8 cellular contexts compared by ENCODE assay signal in genomic region chr6:27503436-27504030, GRCh38. TPM values are rescaled to one million over a fixed set of nuclear protein-coding genes. Genes with fewer than 3 reads are reported as not detected.
DNase-seq lines count a peak whose midpoint lies in the region; ATAC-seq and TF ChIP-seq lines count a peak whose summit lies in the region.

No MANE protein-coding gene starts in this region.

- no peaks in the 10 kb centered on the region for H3K4me1 ChIP-seq in mucosa of descending colon (ENCODE audit: low read depth)

- peaks cover 6% of the 10 kb centered on the region for H3K4me1 Mint-ChIP-seq in endothelial cell (ENCODE audit: unreplicated experiment)

- H3K36me3 ChIP-seq in mucosa of descending colon (ENCODE audit: low read depth): no peaks in the 10 kb centered on the region

- intact Hi-C loops in mucosa of descending colon (cut with DNase I, micrococcal nuclease): no loop called here

- no peaks in the 10 kb centered on the region for H3K36me3 Mint-ChIP-seq in endothelial cell (ENCODE audit: low read depth, unreplicated experiment)

- peaks cover 16% of the 10 kb centered on the region for H3K27me3 Mint-ChIP-seq in endothelial cell (ENCODE audit: unreplicated experiment)

- peak; percentile 61 for DNase-seq in GM12864 (ENCODE audit: low read depth)
- DNase-seq in NK-92 treated with Interleukin-12 subunit alpha and Interleukin-12 subunit beta, amount 100 ng/mL, for 24 hours (lab: John Stamatoyannopoulos, UW): peak; percentile 49
- DNase-seq in activated CD8-positive, alpha-beta memory T cell treated with anti-CD3 and anti-CD28 coated beads for 24 hours: peak; percentile 97
- DNase-seq in endothelial cell (ENCODE audit: low spot score): peak; percentile 78
- peak; percentile 63 to 68 (median 66) for DNase-seq in mucosa of descending colon
- DNase-seq in stimulated activated CD8-positive, alpha-beta memory T cell treated with anti-CD3 and anti-CD28 coated beads, Interleukin-4, amount 100 ng/mL, for 4 hours (ENCODE audit: low read depth in 2 of 2, low spot score in 1 of 2): peak; percentile 64 to 79

- H3K27ac Mint-ChIP-seq in endothelial cell (ENCODE audit: unreplicated experiment): peak overlapping the region; percentile 3

- H3K9me3 Mint-ChIP-seq in endothelial cell (ENCODE audit: unreplicated experiment): no peaks in the 10 kb centered on the region

- ATAC-seq in HG03066 (IDR thresholded peaks at IDR 0.05; ENCODE audit: low read depth, unreplicated experiment) (peak; percentile 41), mucosa of descending colon (peak; percentile 70), GM18873 (IDR thresholded peaks at IDR 0.05; ENCODE audit: low FRiP score, unreplicated experiment) (no peak)

- H3K9me3 ChIP-seq in mucosa of descending colon: no peaks in the 10 kb centered on the region

- H3K4me3 ChIP-seq in GM12864 (ENCODE audit: low read depth, low read length): peak overlapping the region; percentile 73
- no peak overlapping the region for H3K4me3 ChIP-seq in mucosa of descending colon

- peak overlapping the region; percentile 87 for H3K4me3 Mint-ChIP-seq in endothelial cell (ENCODE audit: unreplicated experiment)

- no peak for TF ChIP-seq CTCF in GM12864 (IDR thresholded peaks at IDR 0.05; ENCODE audit: low read depth, low read length, missing control alignments)
- TF ChIP-seq CTCF in endothelial cell (IDR thresholded peaks at IDR 0.05; ENCODE audit: unreplicated experiment): no peak
- no peak for TF ChIP-seq CTCF in mucosa of descending colon (IDR thresholded peaks at IDR 0.05)

RNA-seq across cellular contexts. Expression of gene ZNF184, which starts 30.6 kb away (rescaled TPM):
- total RNA-seq in endothelial cell (ENCODE audit: unreplicated experiment): 12.6 TPM
- total RNA-seq in mucosa of descending colon: 1 to 10 TPM; 6.0 to 7.0 (median 6.2) TPM
